In the genomic region with DNA sequence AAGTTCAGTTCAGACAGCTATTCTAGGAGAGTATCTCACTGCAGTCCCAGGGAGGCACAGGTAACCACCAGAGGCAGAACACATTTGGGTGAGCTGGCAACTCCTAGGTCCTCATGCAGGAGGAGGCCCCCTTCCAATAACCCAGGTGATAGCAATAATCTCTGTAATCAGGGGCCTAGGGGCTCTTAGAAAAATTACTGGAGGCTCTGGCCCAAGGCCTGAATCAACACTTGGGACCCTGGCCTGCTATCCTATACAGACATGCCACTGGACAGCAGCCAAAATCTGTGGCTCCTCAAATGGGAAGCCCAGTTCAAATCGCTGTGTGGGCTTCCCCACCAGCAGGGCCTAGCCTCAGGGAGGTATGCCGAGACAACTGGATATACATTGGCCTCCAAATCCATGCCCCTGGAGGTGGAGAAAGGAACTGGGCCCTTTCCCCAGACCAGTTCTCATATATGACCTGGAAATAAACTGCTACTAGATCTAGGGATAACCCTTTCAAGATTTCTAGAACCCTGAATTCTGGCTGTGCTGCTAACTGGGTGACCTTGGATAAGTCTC, we compare ENCODE assay signal across 2 cellular contexts.
A peak's percentile ranks its signal among the peaks of the same experiment; 100 is the strongest.
TF ChIP-seq lines count a peak whose summit lies in the region.

No MANE protein-coding gene starts in this region.

TF ChIP-seq in IMR-90, 13 proteins besides CTCF, POLR2A, EP300 and RAD21:
- TF ChIP-seq MXI1 (IDR thresholded peaks at IDR 0.05; ENCODE audit: borderline replicate concordance, low read depth, low read length): no peak
- TF ChIP-seq CHD1 (IDR thresholded peaks at IDR 0.05; ENCODE audit: low read depth, low read length): 0 out of 2 replicates have a peak, but pooled peaks have one; percentile 22
- TF ChIP-seq CEBPB (IDR thresholded peaks at IDR 0.05; ENCODE audit: low read depth, low read length): no peak
- no peak for TF ChIP-seq ELK1 (IDR thresholded peaks at IDR 0.05; ENCODE audit: borderline replicate concordance, low read depth, low read length)

TF ChIP-seq in H1, 55 proteins besides CTCF, POLR2A, EP300 and RAD21:
- TF ChIP-seq SIN3A (conservative IDR thresholded peaks at IDR 0.05 in 1 of 2, IDR thresholded peaks at IDR 0.05 in 1 of 2; ENCODE audit: low read depth in 1 of 2, low read length in 2 of 2): no peak
TF ChIP-seq in H1: peak in this region for 0.
